21 cellular contexts compared by ENCODE assay signal in the genomic region with DNA sequence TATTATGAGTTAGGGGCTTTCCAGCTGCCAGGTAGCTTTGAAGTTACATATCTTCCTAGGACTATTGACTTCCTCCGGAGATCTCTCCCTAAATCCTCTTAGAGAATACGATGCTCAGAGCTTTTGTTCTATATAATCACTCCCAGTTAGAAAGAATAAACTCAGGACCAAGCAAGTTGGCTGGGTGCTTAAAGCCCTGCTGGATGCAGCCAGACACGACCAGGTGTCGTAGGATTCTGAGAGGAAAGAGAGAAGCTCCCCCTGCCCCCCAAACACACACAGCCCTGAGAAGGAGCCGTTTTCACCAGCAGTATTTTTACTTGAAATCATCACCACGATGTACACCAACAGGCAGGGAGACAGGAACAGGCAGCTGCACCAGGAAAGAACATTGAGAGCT.
A peak's percentile ranks its signal among the peaks of the same experiment; 100 is the strongest.
DNase-seq lines count a peak whose midpoint lies in the region; ATAC-seq, FAIRE-seq and TF ChIP-seq lines count a peak whose summit lies in the region.
"Had no signal": no experiment of that assay in that cellular context is flagged by ENCODE, and none has a peak within 500 bp of the region (broad histone marks: within the 10 kb centered on the region; RNA-seq: fewer than 3 reads in every experiment).

No MANE protein-coding gene starts in this region.

- no peak overlapping the region for H2BK15ac ChIP-seq in H1 (ENCODE audit: low read length)

- peak overlapping the region; percentile 48 to 50 for H3K4me2 ChIP-seq in H1 (ENCODE audit: insufficient read depth in 1 of 2, low read depth in 2 of 2, low read length in 2 of 2)

- TF ChIP-seq CTCF in H1 (IDR thresholded peaks at IDR 0.05; ENCODE audit: control extremely low read depth in 1 of 3, insufficient read depth in 1 of 3, low read depth in 1 of 3, low read length in 3 of 3), result no peak

- H3K23me2 ChIP-seq in H1 (ENCODE audit: low read depth, low read length), result no peaks in the 10 kb centered on the region

- no peak for TF ChIP-seq POLR2A in H1 (IDR thresholded peaks at IDR 0.05; ENCODE audit: control extremely low read depth in 1 of 2, low read depth in 2 of 2, low read length in 2 of 2)

- H2BK12ac ChIP-seq in H1 (ENCODE audit: low read depth, low read length), result peak overlapping the region; percentile 96; the same call in 1 of the 2 replicates

- ATAC-seq in HG02610 (IDR thresholded peaks at IDR 0.05; ENCODE audit: unreplicated experiment), result no peak
- ATAC-seq: GM12878 had no signal

- peak overlapping the region; percentile 93 for H4K91ac ChIP-seq in H1 (replicated peaks; ENCODE audit: insufficient read length, low read length)

- peak in 1 of 2 experiments; percentile 77; a peak in 1 of 3 replicates for TF ChIP-seq EP300 in H1 (IDR thresholded peaks at IDR 0.05; ENCODE audit: borderline replicate concordance in 1 of 2, low read depth in 2 of 2, low read length in 2 of 2)

- no peak overlapping the region for H3K23ac ChIP-seq in H1 (ENCODE audit: insufficient read length)

- H3K4me3 ChIP-seq in H1 (ENCODE audit: extremely low read depth in 1 of 4, insufficient read depth in 2 of 4, low read depth in 3 of 4, low read length in 4 of 4), result peak overlapping the region in 1 of 4 experiments; percentile 36; a peak in 1 of 8 replicates
- H3K4me3 ChIP-seq in iPS-20b (ENCODE audit: low read length), result peak overlapping the region; percentile 39; the same call in 1 of the 2 replicates
- H3K4me3 ChIP-seq: GM12878, SJSA1 had no signal

- no peak overlapping the region for H2AK5ac ChIP-seq in H1 (ENCODE audit: low read depth, low read length)

- H3K9me3 ChIP-seq in H1 (ENCODE audit: insufficient read depth in 2 of 2, low read depth in 1 of 2, low read length in 1 of 2) (no peaks in the 10 kb centered on the region), iPS-20b (ENCODE audit: insufficient read depth, low read depth, low read length) (no peaks in the 10 kb centered on the region)
- H3K9me3 ChIP-seq: SJSA1 had no signal

- H3K27ac ChIP-seq in H1 (ENCODE audit: low read depth, low read length), result no peak overlapping the region
- no peak overlapping the region for H3K27ac ChIP-seq in iPS-20b (ENCODE audit: low read length)
- H3K27ac ChIP-seq: SJSA1 had no signal

- H4K5ac ChIP-seq in H1 (ENCODE audit: insufficient read length, low read depth, low read length), result peak overlapping the region; percentile 34

- DNase-seq in D341Med (ENCODE audit: low spot score) (peak; percentile 21), NCI-H69 (lab: John Stamatoyannopoulos, UW) (peak; percentile 13), H1 (ENCODE audit: low read depth in 1 of 2, low spot score in 2 of 2) (peak; percentile 23 to 50), medulla oblongata (ENCODE audit: extremely low spot score) (no peak), NCI-H2029 treated with DMSO at 0.1 percent for 48 hours (lab: John Stamatoyannopoulos, UW) (no peak)
- DNase-seq in activated CD4-positive, CD25-positive, alpha-beta regulatory T cell treated with anti-CD3 and anti-CD28 coated beads, Interleukin-2, amount 50 U/mL, for 72 hours, result no peak
- DNase-seq: DND-41, GOT3, Kasumi-1, NCI-H1417, NCI-H187 treated with DMSO at 0.1 percent for 48 hours, NCI-H2227 treated with DMSO at 0.1 percent for 48 hours, NCI-H510A, NCI-H774, OCI-M1 had no signal

- CTCF ChIA-PET in H1 (lab: Charles Lee; ENCODE audit: partially characterized antibody), result interaction anchor here (0.7 to 1.8 kb wide), 4 partner anchors 9 to 1192 kb away, joined by 3 to 6 read pairs (median 4); no protein-coding TSS in a partner anchor

- no peak overlapping the region; the same call in 1 of the 2 replicates for H3K18ac ChIP-seq in H1 (ENCODE audit: extremely low read depth, low read length)

- no peak overlapping the region for H2BK20ac ChIP-seq in H1 (ENCODE audit: low read length)

- H2BK5ac ChIP-seq in H1 (ENCODE audit: low read depth, low read length), result no peak overlapping the region; the same call in 1 of the 2 replicates

- peaks cover 0 to 6% (median 2%) of the 10 kb centered on the region in 4 experiments; a peak in 3 of 7 replicates for H3K4me1 ChIP-seq in H1 (replicated peaks in 1 of 4; ENCODE audit: control insufficient read depth in 3 of 4, insufficient read depth in 4 of 4, low read length in 3 of 4)
- H3K4me1 ChIP-seq in iPS-20b (ENCODE audit: insufficient read depth, low read length), result peaks cover 22% of the 10 kb centered on the region; the same call in 1 of the 2 replicates
- H3K4me1 ChIP-seq: SJSA1 had no signal

- H3K56ac ChIP-seq in H1 (replicated peaks; ENCODE audit: insufficient read length, low read depth, low read length), result no peak overlapping the region

- H3K9ac ChIP-seq in H1 (replicated peaks in 1 of 4; ENCODE audit: extremely low read depth in 1 of 4, low read depth in 3 of 4, low read length in 3 of 4) (no peak overlapping the region), iPS-20b (ENCODE audit: low read depth, low read length) (no peak overlapping the region)

- no peaks in the 10 kb centered on the region for H3K79me1 ChIP-seq in H1 (ENCODE audit: low read depth, low read length)

- H2BK120ac ChIP-seq in H1 (replicated peaks; ENCODE audit: low read depth, low read length), result peak overlapping the region; percentile 78

- H3K36me3 ChIP-seq in H1 (ENCODE audit: control insufficient read depth in 2 of 4, insufficient read depth in 4 of 4, low read length in 3 of 4), result no peaks in the 10 kb centered on the region
- H3K36me3 ChIP-seq in iPS-20b (ENCODE audit: insufficient read depth, low read depth, low read length), result no peaks in the 10 kb centered on the region
- H3K36me3 ChIP-seq: SJSA1 had no signal

- peak in 1 of 2 experiments; percentile 21; a peak in 1 of 4 replicates for TF ChIP-seq RAD21 in H1 (IDR thresholded peaks at IDR 0.05 in 1 of 2, conservative IDR thresholded peaks at IDR 0.05 in 1 of 2; ENCODE audit: low read depth in 2 of 2, low read length in 2 of 2)

- POLR2A ChIA-PET in H1 (lab: Charles Lee; ENCODE audit: partially characterized antibody), result interaction anchor here (0.6 kb wide), 1 partner anchor 278 kb away, joined by 3 read pairs; no protein-coding TSS in a partner anchor

- H3K79me2 ChIP-seq in H1 (ENCODE audit: control insufficient read depth in 1 of 2, insufficient read depth in 2 of 2, low read length in 2 of 2), result no peaks in the 10 kb centered on the region

- no peak overlapping the region for H2AFZ ChIP-seq in H1 (ENCODE audit: low read length)

- H3K14ac ChIP-seq in H1 (ENCODE audit: insufficient read length), result no peak overlapping the region

- H3K4ac ChIP-seq in H1 (replicated peaks; ENCODE audit: insufficient read length, low read depth, low read length), result no peak overlapping the region

- no peaks in the 10 kb centered on the region for H4K20me1 ChIP-seq in H1 (replicated peaks in 1 of 2; ENCODE audit: control insufficient read depth in 1 of 2, insufficient read depth in 2 of 2, low read length in 2 of 2)

- peak; percentile 77 for FAIRE-seq in H1 (lab: Jason Lieb, UNC)
- FAIRE-seq: A204.1, GM12878, RCC 7860 had no signal

- H4K8ac ChIP-seq in H1 (ENCODE audit: extremely low read depth, insufficient read depth, low read length), result no peak overlapping the region; the same call in 1 of the 2 replicates

- H3K27me3 ChIP-seq in H1 (replicated peaks in 1 of 4; ENCODE audit: control insufficient read depth in 3 of 4, extremely low read depth in 1 of 4, insufficient read depth in 3 of 4, low read length in 3 of 4), result no peaks in the 10 kb centered on the region
- peaks cover 17% of the 10 kb centered on the region; the same call in 1 of the 2 replicates for H3K27me3 ChIP-seq in iPS-20b (ENCODE audit: insufficient read depth, low read length)
- H3K27me3 ChIP-seq: SJSA1 had no signal

- WGBS in H1 (ENCODE audit: extremely low coverage in 1 of 2, insufficient coverage in 1 of 2, insufficient read length in 1 of 2, insufficient replicate concordance in 2 of 2, low coverage in 1 of 2, low lambda C conversion rate in 2 of 2, missing lambda C conversion rate in 1 of 2), 2 experiments, result 9% methylated on average over 6 of the region's 6 CpGs; no CpG with 5 or more reads in 1 of the 2 experiments

TF ChIP-seq in H1, 55 proteins besides CTCF, POLR2A, EP300 and RAD21 (continues in another document):
- peak; percentile 84 for TF ChIP-seq TCF12 (IDR thresholded peaks at IDR 0.05; ENCODE audit: low read depth, low read length)
- TF ChIP-seq CEBPB (IDR thresholded peaks at IDR 0.05; ENCODE audit: low read depth, low read length), result no peak
- TF ChIP-seq TEAD4 (IDR thresholded peaks at IDR 0.05; ENCODE audit: low read depth, low read length), result no peak
- TF ChIP-seq POLR2AphosphoS5 (IDR thresholded peaks at IDR 0.05; ENCODE audit: low read depth, low read length), result no peak

Comparison
In these comparisons a context has a peak if more than half of its experiments do, and no peak if none do; other contexts are left out.
1. DNase-seq: peak in D341Med (single experiment), NCI-H69 (single experiment) and H1 (2 of 2); none in activated CD4-positive, CD25-positive, alpha-beta regulatory T cell treated with anti-CD3 and anti-CD28 coated beads, Interleukin-2, amount 50 U/mL, for 72 hours (single experiment), medulla oblongata (single experiment) and NCI-H2029 treated with DMSO at 0.1 percent for 48 hours (single experiment).